In the genomic region with DNA sequence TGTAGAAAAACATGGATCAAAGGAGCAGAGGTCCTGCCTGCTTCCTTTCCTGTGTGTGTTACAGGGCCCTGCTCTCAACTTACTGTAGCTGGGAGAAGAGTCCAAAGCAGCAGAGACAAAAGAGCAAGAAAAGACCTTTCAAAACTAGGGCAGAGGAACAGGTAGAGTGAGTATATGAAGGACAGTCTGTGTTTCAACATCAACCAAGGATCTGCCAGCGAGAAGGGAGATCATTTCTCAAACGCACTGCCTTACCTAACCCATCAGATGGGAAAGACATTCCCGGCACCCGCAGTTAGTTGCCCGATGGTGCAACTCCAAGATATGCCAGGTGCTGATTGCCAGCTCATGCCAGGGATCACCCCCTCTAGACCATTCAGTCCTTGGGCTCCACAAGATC, we compare ENCODE assay signal across 18 cellular contexts. TPM values are rescaled to one million over a fixed set of nuclear protein-coding genes. Genes with fewer than 3 reads are reported as not detected.
DNase-seq lines count a peak whose midpoint lies in the region; ATAC-seq and TF ChIP-seq lines count a peak whose summit lies in the region.
"Had no signal": no experiment of that assay in that cellular context is flagged by ENCODE, and none has a peak within 500 bp of the region (broad histone marks: within the 10 kb centered on the region; RNA-seq: fewer than 3 reads in every experiment).

No MANE protein-coding gene starts in this region.

- no peak overlapping the region for H2AK5ac ChIP-seq in trophoblast cell (ENCODE audit: low read length)

- peaks cover 0 to 2% of the 10 kb centered on the region in 2 donors for H3K9me3 Mint-ChIP-seq in activated T-cell treated with anti-CD3 and anti-CD28 coated beads, Interleukin-2, amount 50 U/mL, for 72 hours
- peaks cover 10% of the 10 kb centered on the region for H3K9me3 Mint-ChIP-seq in mesothelial cell of epicardium
- H3K9me3 Mint-ChIP-seq: GM23338 had no signal

- H3K27me3 Mint-ChIP-seq in activated T-cell treated with anti-CD3 and anti-CD28 coated beads, Interleukin-2, amount 50 U/mL, for 72 hours (ENCODE audit: low read depth): no peaks in the 10 kb centered on the region
- H3K27me3 Mint-ChIP-seq in mesothelial cell of epicardium (ENCODE audit: low read depth): no peaks in the 10 kb centered on the region
- H3K27me3 Mint-ChIP-seq: CD4-positive, alpha-beta T cell had no signal

- no peak overlapping the region for H3K9ac ChIP-seq in trophoblast cell (ENCODE audit: low read length)

- peaks cover 2% of the 10 kb centered on the region for H3K79me1 ChIP-seq in trophoblast cell (ENCODE audit: low read length)

- H3K4me1 ChIP-seq in esophagus (ENCODE audit: control insufficient read depth in 2 of 2, insufficient read depth in 2 of 2, low read length in 1 of 2): peaks cover 4 to 14% of the 10 kb centered on the region in 2 donors
- peaks cover 12% of the 10 kb centered on the region in 2 experiments for H3K4me1 ChIP-seq in trophoblast cell (ENCODE audit: control insufficient read depth in 1 of 2, insufficient read depth in 2 of 2, low read length in 2 of 2)
- H3K4me1 ChIP-seq in Peyer's patch: peaks cover 0 to 5% (median 0%) of the 10 kb centered on the region in 4 donors
- H3K4me1 ChIP-seq: Caco-2 had no signal

- no peak overlapping the region for H3K23ac ChIP-seq in trophoblast cell (ENCODE audit: low read length)

- WGBS in esophagus, 2 donors: 69 to 91% methylated on average over 5 of the region's 5 CpGs
- WGBS in trophoblast cell (ENCODE audit: extremely low coverage, insufficient coverage, insufficient read length): no CpG with 5 or more reads among the region's 5 CpGs

- no peak overlapping the region for H2BK12ac ChIP-seq in trophoblast cell (ENCODE audit: low read length)

- no peak overlapping the region for H3K4me2 ChIP-seq in trophoblast cell (ENCODE audit: low read length)
- H3K4me2 ChIP-seq: A549, GM23338 had no signal

- H3K9me3 ChIP-seq in esophagus (ENCODE audit: control insufficient read depth in 2 of 2, insufficient read depth in 1 of 2, low read depth in 1 of 2, low read length in 1 of 2) (no peaks in the 10 kb centered on the region), trophoblast cell (ENCODE audit: insufficient read depth, low read depth, low read length) (no peaks in the 10 kb centered on the region), Peyer's patch (no peaks in the 10 kb centered on the region)
- H3K9me3 ChIP-seq: A549, Caco-2 had no signal

- TF ChIP-seq POLR2A in Peyer's patch (IDR thresholded peaks at IDR 0.05): no peak

- peak overlapping the region; percentile 56 for H3K27ac Mint-ChIP-seq in activated T-cell treated with anti-CD3 and anti-CD28 coated beads, Interleukin-2, amount 50 U/mL, for 72 hours
- no peak overlapping the region for H3K27ac Mint-ChIP-seq in mesothelial cell of epicardium
- H3K27ac Mint-ChIP-seq: CD4-positive, alpha-beta T cell; GM23338 had no signal

- H3K4me1 Mint-ChIP-seq in activated T-cell treated with anti-CD3 and anti-CD28 coated beads, Interleukin-2, amount 50 U/mL, for 72 hours (ENCODE audit: low read depth): peaks cover 35% of the 10 kb centered on the region
- H3K4me1 Mint-ChIP-seq in mesothelial cell of epicardium: peaks cover 25% of the 10 kb centered on the region

- H3K14ac ChIP-seq in trophoblast cell (ENCODE audit: low read length): no peak overlapping the region

- H4K8ac ChIP-seq in trophoblast cell (ENCODE audit: low read depth, low read length): no peak overlapping the region

- H3K4me3 Mint-ChIP-seq in activated T-cell treated with anti-CD3 and anti-CD28 coated beads, Interleukin-2, amount 50 U/mL, for 72 hours: no peak overlapping the region
- no peak overlapping the region for H3K4me3 Mint-ChIP-seq in mesothelial cell of epicardium
- H3K4me3 Mint-ChIP-seq: CD4-positive, alpha-beta T cell; GM23338 had no signal

- H2BK5ac ChIP-seq in trophoblast cell (ENCODE audit: low read depth, low read length, poor library complexity): no peak overlapping the region

- H3K36me3 ChIP-seq in esophagus (ENCODE audit: control insufficient read depth in 2 of 2, insufficient read depth in 2 of 2, low read length in 1 of 2) (peaks cover 0 to 2% of the 10 kb centered on the region in 2 donors), trophoblast cell (ENCODE audit: control insufficient read depth in 1 of 2, insufficient read depth in 2 of 2, low read length in 2 of 2) (no peaks in the 10 kb centered on the region), Peyer's patch (no peaks in the 10 kb centered on the region)

- TF ChIP-seq CTCF in mesothelial cell of epicardium (IDR thresholded peaks at IDR 0.05; ENCODE audit: unreplicated experiment) (no peak), Peyer's patch (IDR thresholded peaks at IDR 0.05) (no peak)

- no peak for ATAC-seq in activated T-cell treated with anti-CD3 and anti-CD28 coated beads, Interleukin-2, amount 50 U/mL, for 72 hours (replicated peaks in 1 of 2)
- ATAC-seq: A549, GM23338 had no signal

- H3K27me3 ChIP-seq in esophagus (ENCODE audit: control insufficient read depth in 1 of 2, insufficient read depth in 2 of 2, low read length in 2 of 2) (no peaks in the 10 kb centered on the region), trophoblast cell (ENCODE audit: insufficient read depth, low read length) (no peaks in the 10 kb centered on the region), Peyer's patch (no peaks in the 10 kb centered on the region)

- peaks cover 2% of the 10 kb centered on the region for H3K79me2 ChIP-seq in trophoblast cell (ENCODE audit: control insufficient read depth, insufficient read depth, low read length, poor library complexity)

- no peak overlapping the region for H2AFZ ChIP-seq in trophoblast cell (ENCODE audit: insufficient read depth, low read length, poor library complexity)
- H2AFZ ChIP-seq: GM23338 had no signal

- no peak overlapping the region for H4K91ac ChIP-seq in trophoblast cell (ENCODE audit: low read depth, low read length)

- peaks cover 9% of the 10 kb centered on the region in 2 donors for H3K36me3 Mint-ChIP-seq in activated T-cell treated with anti-CD3 and anti-CD28 coated beads, Interleukin-2, amount 50 U/mL, for 72 hours (ENCODE audit: insufficient read depth in 2 of 2)
- H3K36me3 Mint-ChIP-seq in mesothelial cell of epicardium: peaks cover 4% of the 10 kb centered on the region

- H3K4me3 ChIP-seq in esophagus (ENCODE audit: low read depth in 1 of 2, low read length in 2 of 2): no peak overlapping the region
- H3K4me3 ChIP-seq in trophoblast cell (ENCODE audit: low read depth, low read length): no peak overlapping the region
- no peak overlapping the region for H3K4me3 ChIP-seq in Peyer's patch
- H3K4me3 ChIP-seq: A549, GM23338 had no signal

- H3K27ac ChIP-seq in esophagus (ENCODE audit: low read depth in 2 of 2, low read length in 1 of 2) (peak overlapping the region; percentile 58 to 85), trophoblast cell (ENCODE audit: low read depth, low read length) (no peak overlapping the region), Peyer's patch (no peak overlapping the region)
- H3K27ac ChIP-seq: 22Rv1, A549, C4-2B, HL-60 had no signal

- DNase-seq in activated T-cell treated with anti-CD3 and anti-CD28 coated beads, Interleukin-2, amount 50 U/mL, for 72 hours: no peak
- DNase-seq in activated T-cell treated with anti-CD3 and anti-CD28 coated beads, Interleukin-2, amount 50 U/mL, for 1 hour: no peak
- peak; percentile 10 to 49 for DNase-seq in trophoblast cell
- DNase-seq in mesothelial cell of epicardium (ENCODE audit: low spot score in 2 of 2, unreplicated experiment in 2 of 2): no peak
- DNase-seq in Peyer's patch: no peak
- DNase-seq in ecto neural progenitor cell (ENCODE audit: low spot score): no peak
- DNase-seq: AML-193; Caco-2; CD4-positive, alpha-beta T cell; DMS79; GDM1; HCEC 1CT had no signal

- no peak overlapping the region for H4K12ac ChIP-seq in trophoblast cell (ENCODE audit: low read depth, low read length)

- no peak overlapping the region for H3K4ac ChIP-seq in trophoblast cell (ENCODE audit: low read depth, low read length)

- no peak overlapping the region for H2BK120ac ChIP-seq in trophoblast cell (ENCODE audit: insufficient read depth, low read length, poor library complexity)

- H3K18ac ChIP-seq in trophoblast cell (ENCODE audit: low read length): no peak overlapping the region

RNA-seq across cellular contexts. Expression of a gene that starts 41.7 kb away (rescaled TPM):
- 10 to 100 TPM in 1 of 2 donors, 1 to 10 TPM in 1; 9.0 to 10.8 TPM for total RNA-seq in activated T-cell treated with anti-CD3 and anti-CD28 coated beads, Interleukin-2, amount 50 U/mL, for 72 hours
- polyA plus RNA-seq in esophagus: 10 to 100 TPM; 26.0 to 26.5 TPM
- 33.7 and 34.3 TPM in 2 replicates for polyA plus RNA-seq in trophoblast cell (2013)
- total RNA-seq in mesothelial cell of epicardium (11.4 to 12.8 TPM (median 11.9 TPM) in 3 replicates), Peyer's patch (10 to 100 TPM in 1 of 4 donors, 1 to 10 TPM in 3; 6.2 to 10.7 (median 7.2) TPM)

Comparison
In these comparisons a context has a peak if more than half of its experiments do, and no peak if none do; other contexts are left out.
1. DNase-seq: peak in trophoblast cell (2 of 2); none in activated T-cell treated with anti-CD3 and anti-CD28 coated beads, Interleukin-2, amount 50 U/mL, for 72 hours (0 of 2), activated T-cell treated with anti-CD3 and anti-CD28 coated beads, Interleukin-2, amount 50 U/mL, for 1 hour (single experiment), mesothelial cell of epicardium (0 of 2), Peyer's patch (0 of 3) and ecto neural progenitor cell (single experiment).
2. H3K27ac ChIP-seq: peak in esophagus (2 of 2); none in trophoblast cell (single experiment) and Peyer's patch (0 of 4).